In the genomic region with DNA sequence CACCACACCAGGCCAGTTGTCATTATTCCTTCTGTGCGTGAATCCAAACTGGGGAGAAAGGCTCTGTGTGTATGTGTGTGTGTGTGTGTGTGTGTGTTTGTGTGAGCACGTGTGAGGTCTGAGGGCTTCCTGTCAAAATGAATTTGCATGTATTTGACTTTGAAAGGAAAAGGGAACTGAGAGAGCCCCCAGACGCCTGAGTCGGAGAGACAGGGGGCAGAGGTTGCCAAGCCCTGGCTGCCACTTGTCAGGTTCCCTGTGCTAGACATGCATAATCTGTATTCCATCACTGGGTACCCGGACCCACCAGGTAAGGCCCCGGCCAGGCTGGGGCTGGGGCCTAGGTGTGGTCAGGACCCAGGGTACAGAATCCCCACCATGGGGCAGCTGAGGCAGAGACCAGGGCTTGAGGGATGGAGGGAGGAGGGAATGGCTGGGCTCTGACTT, we compare ENCODE assay signal across 15 cellular contexts. TPM values are rescaled to one million over a fixed set of nuclear protein-coding genes. Genes with fewer than 3 reads are reported as not detected.
A peak's percentile ranks its signal among the peaks of the same experiment; 100 is the strongest.
DNase-seq lines count a peak whose midpoint lies in the region; ATAC-seq and TF ChIP-seq lines count a peak whose summit lies in the region.
"Had no signal": no experiment of that assay in that cellular context is flagged by ENCODE, and none has a peak within 500 bp of the region (broad histone marks: within the 10 kb centered on the region; RNA-seq: fewer than 3 reads in every experiment).

A gene with protein sequence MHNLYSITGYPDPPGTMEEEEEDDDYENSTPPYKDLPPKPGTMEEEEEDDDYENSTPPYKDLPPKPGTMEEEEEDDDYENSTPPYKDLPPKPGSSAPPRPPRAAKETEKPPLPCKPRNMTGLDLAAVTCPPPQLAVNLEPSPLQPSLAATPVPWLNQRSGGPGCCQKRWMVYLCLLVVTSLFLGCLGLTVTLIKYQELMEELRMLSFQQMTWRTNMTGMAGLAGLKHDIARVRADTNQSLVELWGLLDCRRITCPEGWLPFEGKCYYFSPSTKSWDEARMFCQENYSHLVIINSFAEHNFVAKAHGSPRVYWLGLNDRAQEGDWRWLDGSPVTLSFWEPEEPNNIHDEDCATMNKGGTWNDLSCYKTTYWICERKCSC (plus strand): TSS at position 191 of the 447 bp plus-strand sequence. CDS start 77 bp downstream, at position 268.

- peak within 1 kb of the TSS; percentile 39 to 70 for H3K4me3 Mint-ChIP-seq in CD14-positive monocyte
- peak within 1 kb of the TSS; percentile 68 for H3K4me3 Mint-ChIP-seq in activated naive CD8-positive, alpha-beta T cell treated with anti-CD3 and anti-CD28 coated beads for 36 hours

- peak; percentile 77 for DNase-seq in CD14-positive monocyte (ENCODE audit: low spot score)
- DNase-seq in activated naive CD8-positive, alpha-beta T cell treated with anti-CD3 and anti-CD28 coated beads for 36 hours = no peak
- no peak for DNase-seq in hippocampal formation (lab: John Stamatoyannopoulos, UW)
- no peak for DNase-seq in NCI-H2081 treated with DMSO at 0.1 percent for 48 hours (lab: John Stamatoyannopoulos, UW)
- DNase-seq: EL, hypothalamus, NCI-H1092, NCI-H510A had no signal

- peaks cover 25% of the 10 kb centered on the region for H3K4me1 Mint-ChIP-seq in CD14-positive monocyte
- peaks cover 6% of the 10 kb centered on the region for H3K4me1 Mint-ChIP-seq in activated naive CD8-positive, alpha-beta T cell treated with anti-CD3 and anti-CD28 coated beads for 36 hours

- H3K9me3 Mint-ChIP-seq in CD14-positive monocyte = peaks cover 0 to 4% (median 0%) of the 10 kb centered on the region in 7 donors
- H3K9me3 Mint-ChIP-seq in activated naive CD8-positive, alpha-beta T cell treated with anti-CD3 and anti-CD28 coated beads for 36 hours = no peaks in the 10 kb centered on the region

- H3K36me3 Mint-ChIP-seq in CD14-positive monocyte = peaks cover 0 to 2% of the 10 kb centered on the region in 2 donors
- no peaks in the 10 kb centered on the region for H3K36me3 Mint-ChIP-seq in activated naive CD8-positive, alpha-beta T cell treated with anti-CD3 and anti-CD28 coated beads for 36 hours

- H3K27me3 Mint-ChIP-seq in CD14-positive monocyte (ENCODE audit: low read depth in 3 of 3) = peaks cover 0 to 6% (median 2%) of the 10 kb centered on the region in 3 donors
- no peaks in the 10 kb centered on the region for H3K27me3 Mint-ChIP-seq in activated naive CD8-positive, alpha-beta T cell treated with anti-CD3 and anti-CD28 coated beads for 36 hours

- ATAC-seq in GM18517 (IDR thresholded peaks at IDR 0.05; ENCODE audit: unreplicated experiment) = peak; percentile 41
- peak; percentile 29 for ATAC-seq in HG03432 (IDR thresholded peaks at IDR 0.05; ENCODE audit: unreplicated experiment)
- ATAC-seq in HG03025 (IDR thresholded peaks at IDR 0.05; ENCODE audit: low FRiP score, unreplicated experiment) = no peak
- ATAC-seq in HG03457 (IDR thresholded peaks at IDR 0.05; ENCODE audit: unreplicated experiment) = no peak

- intact Hi-C loops in CD14-positive monocyte (cut with micrococcal nuclease) = no loop called here

- peak within 1 kb of the TSS; percentile 2 to 83 (median 75) for H3K27ac Mint-ChIP-seq in CD14-positive monocyte
- peak within 1 kb of the TSS; percentile 65 for H3K27ac Mint-ChIP-seq in activated naive CD8-positive, alpha-beta T cell treated with anti-CD3 and anti-CD28 coated beads for 36 hours

- TF ChIP-seq CTCF in CD14-positive monocyte (IDR thresholded peaks at IDR 0.05) = no peak

RNA-seq across cellular contexts. Expression of the gene that starts here (rescaled TPM):
- 1 to 10 TPM in 1 of 2 donors, under 1 TPM in 1; 0.62 to 3.4 TPM for polyA plus RNA-seq in CD14-positive monocyte
- under 1 TPM; 0.64 to 0.84 TPM for total RNA-seq in activated naive CD8-positive, alpha-beta T cell treated with anti-CD3 and anti-CD28 coated beads for 36 hours
- total RNA-seq: cardiac muscle cell, HT-29, osteocyte had no signal
- polyA plus RNA-seq: cardiac muscle cell had no signal

Comparison
In these comparisons a context has a peak if more than half of its experiments do, and no peak if none do; other contexts are left out.
1. ATAC-seq: peak in GM18517 (single experiment) and HG03432 (single experiment); none in HG03025 (single experiment) and HG03457 (single experiment).